24 cellular contexts compared by ENCODE assay signal in the genomic region with DNA sequence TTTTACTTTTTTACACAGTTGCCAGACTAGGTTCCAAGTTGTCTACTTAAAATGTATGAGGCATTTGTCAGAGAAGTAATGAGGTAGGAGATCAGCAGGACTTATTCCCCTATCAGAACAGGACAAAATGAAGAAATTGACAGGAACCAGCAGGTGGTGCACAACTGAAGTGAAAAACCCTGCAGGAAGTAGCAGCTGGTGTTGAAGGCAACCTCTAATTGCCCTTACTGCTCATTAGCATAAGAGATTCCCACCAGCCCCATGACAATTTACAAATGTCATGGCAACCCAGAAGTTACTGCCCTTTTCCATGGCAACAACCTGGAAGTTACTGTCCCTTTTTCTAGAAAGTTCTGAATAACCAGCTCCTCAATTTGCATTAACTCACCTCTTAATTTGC. TPM values are rescaled to one million over a fixed set of nuclear protein-coding genes. Genes with fewer than 3 reads are reported as not detected.
"Had no signal": no experiment of that assay in that cellular context is flagged by ENCODE, and none has a peak within 500 bp of the region (broad histone marks: within the 10 kb centered on the region; RNA-seq: fewer than 3 reads in every experiment).

No MANE protein-coding gene starts in this region.

- H3K4me1 ChIP-seq: SJSA1 had no signal

- ATAC-seq: activated T-helper 17 cell treated with anti-CD3 and anti-CD28 coated beads, Interleukin-2, amount 50 U/mL, for 72 hours; Panc1; SK-N-SH treated with all-trans-retinoic acid at 6 μM for 48 hours had no signal

- H3K4me3 Mint-ChIP-seq: activated CD4-positive, alpha-beta memory T cell treated with anti-CD3 and anti-CD28 coated beads for 36 hours; activated CD4-positive, alpha-beta T cell treated with anti-CD3 and anti-CD28 coated beads, Interleukin-2, amount 10 ng/mL, durations not matched to agents 7 days and 5 days; activated naive CD4-positive, alpha-beta T cell treated with anti-CD3 and anti-CD28 coated beads for 36 hours; activated naive CD8-positive, alpha-beta T cell; activated T-helper 17 cell treated with anti-CD3 and anti-CD28 coated beads, Interleukin-2, amount 50 U/mL, for 72 hours had no signal

- H3K27me3 Mint-ChIP-seq: activated CD4-positive, alpha-beta memory T cell treated with anti-CD3 and anti-CD28 coated beads for 36 hours; activated CD4-positive, alpha-beta T cell treated with anti-CD3 and anti-CD28 coated beads, Interleukin-2, amount 10 ng/mL, durations not matched to agents 7 days and 5 days; activated naive CD8-positive, alpha-beta T cell had no signal

- H3K9ac ChIP-seq: KMS-11 had no signal

- H3K27ac Mint-ChIP-seq: activated CD4-positive, alpha-beta memory T cell treated with anti-CD3 and anti-CD28 coated beads for 36 hours; activated CD4-positive, alpha-beta T cell treated with anti-CD3 and anti-CD28 coated beads, Interleukin-2, amount 10 ng/mL, durations not matched to agents 7 days and 5 days; activated naive CD4-positive, alpha-beta T cell treated with anti-CD3 and anti-CD28 coated beads for 36 hours; activated naive CD8-positive, alpha-beta T cell; activated T-helper 17 cell treated with anti-CD3 and anti-CD28 coated beads, Interleukin-2, amount 50 U/mL, for 72 hours had no signal

- H3K27me3 ChIP-seq: brain microvascular endothelial cell, cardiac muscle cell, SJSA1 had no signal

- H3K27ac ChIP-seq: brain microvascular endothelial cell, cardiac muscle cell, KMS-11, SJSA1 had no signal

- H3K36me3 ChIP-seq: brain microvascular endothelial cell, cardiac muscle cell, SJSA1 had no signal

- H3K4me1 Mint-ChIP-seq: activated CD4-positive, alpha-beta T cell treated with anti-CD3 and anti-CD28 coated beads, Interleukin-2, amount 10 ng/mL, durations not matched to agents 7 days and 5 days; activated T-helper 17 cell treated with anti-CD3 and anti-CD28 coated beads, Interleukin-2, amount 50 U/mL, for 72 hours had no signal

- DNase-seq: activated CD4-positive, alpha-beta memory T cell treated with anti-CD3 and anti-CD28 coated beads for 36 hours; activated CD4-positive, alpha-beta T cell treated with anti-CD3 and anti-CD28 coated beads, Interleukin-2, amount 10 ng/mL, durations not matched to agents 7 days and 5 days; activated CD4-positive, CD25-positive, alpha-beta regulatory T cell; activated CD8-positive, alpha-beta memory T cell treated with anti-CD3 and anti-CD28 coated beads for 24 hours; activated gamma-delta T cell; activated naive CD4-positive, alpha-beta T cell treated with anti-CD3 and anti-CD28 coated beads for 36 hours; activated T-cell treated with anti-CD3 and anti-CD28 coated beads, Interleukin-2, amount 50 U/mL, for 48 hours; brain microvascular endothelial cell; NCI-H1105 treated with DMSO at 0.1 percent for 48 hours; NCI-H1436 treated with DMSO at 0.1 percent for 48 hours; NCI-H187; NCI-H226; NCI-H82; OCI-M1; SHP77; SW 1271 had no signal

- H3K4me3 ChIP-seq: cardiac muscle cell, SJSA1 had no signal

RNA-seq across cellular contexts. Expression of a gene that starts 5.4 kb away (rescaled TPM):
- total RNA-seq: activated CD4-positive, alpha-beta memory T cell treated with anti-CD3 and anti-CD28 coated beads for 36 hours; activated CD4-positive, alpha-beta T cell treated with anti-CD3 and anti-CD28 coated beads, Interleukin-2, amount 10 ng/mL, durations not matched to agents 7 days and 5 days; activated naive CD4-positive, alpha-beta T cell treated with anti-CD3 and anti-CD28 coated beads for 36 hours; activated T-helper 17 cell treated with anti-CD3 and anti-CD28 coated beads, Interleukin-2, amount 50 U/mL, for 72 hours; T-helper 1 cell treated with Interleukin-12 subunit alpha and Interleukin-12 subunit beta and Interleukin-4 antibody, amounts not matched to agents 30 ng/mL and 1 ng/mL, for 36 hours had no signal

RNA-seq across cellular contexts. Expression of a gene that starts 27.4 kb away (rescaled TPM):
- total RNA-seq: activated CD4-positive, alpha-beta memory T cell treated with anti-CD3 and anti-CD28 coated beads for 36 hours; activated CD4-positive, alpha-beta T cell treated with anti-CD3 and anti-CD28 coated beads, Interleukin-2, amount 10 ng/mL, durations not matched to agents 7 days and 5 days; activated naive CD4-positive, alpha-beta T cell treated with anti-CD3 and anti-CD28 coated beads for 36 hours; activated T-helper 17 cell treated with anti-CD3 and anti-CD28 coated beads, Interleukin-2, amount 50 U/mL, for 72 hours; T-helper 1 cell treated with Interleukin-12 subunit alpha and Interleukin-12 subunit beta and Interleukin-4 antibody, amounts not matched to agents 30 ng/mL and 1 ng/mL, for 36 hours had no signal

RNA-seq across cellular contexts. Expression of a gene that starts 36.9 kb away (rescaled TPM):
- total RNA-seq: activated CD4-positive, alpha-beta memory T cell treated with anti-CD3 and anti-CD28 coated beads for 36 hours; activated CD4-positive, alpha-beta T cell treated with anti-CD3 and anti-CD28 coated beads, Interleukin-2, amount 10 ng/mL, durations not matched to agents 7 days and 5 days; activated naive CD4-positive, alpha-beta T cell treated with anti-CD3 and anti-CD28 coated beads for 36 hours; T-helper 1 cell treated with Interleukin-12 subunit alpha and Interleukin-12 subunit beta and Interleukin-4 antibody, amounts not matched to agents 30 ng/mL and 1 ng/mL, for 36 hours had no signal

RNA-seq across cellular contexts. Expression of a gene that starts 42.1 kb away (rescaled TPM):
- total RNA-seq: activated CD4-positive, alpha-beta memory T cell treated with anti-CD3 and anti-CD28 coated beads for 36 hours; activated CD4-positive, alpha-beta T cell treated with anti-CD3 and anti-CD28 coated beads, Interleukin-2, amount 10 ng/mL, durations not matched to agents 7 days and 5 days; activated naive CD4-positive, alpha-beta T cell treated with anti-CD3 and anti-CD28 coated beads for 36 hours; activated T-helper 17 cell treated with anti-CD3 and anti-CD28 coated beads, Interleukin-2, amount 50 U/mL, for 72 hours; T-helper 1 cell treated with Interleukin-12 subunit alpha and Interleukin-12 subunit beta and Interleukin-4 antibody, amounts not matched to agents 30 ng/mL and 1 ng/mL, for 36 hours had no signal

RNA-seq across cellular contexts. Expression of a gene that starts 51.1 kb away (rescaled TPM):
- total RNA-seq: activated CD4-positive, alpha-beta memory T cell treated with anti-CD3 and anti-CD28 coated beads for 36 hours; activated CD4-positive, alpha-beta T cell treated with anti-CD3 and anti-CD28 coated beads, Interleukin-2, amount 10 ng/mL, durations not matched to agents 7 days and 5 days; activated naive CD4-positive, alpha-beta T cell treated with anti-CD3 and anti-CD28 coated beads for 36 hours; activated T-helper 17 cell treated with anti-CD3 and anti-CD28 coated beads, Interleukin-2, amount 50 U/mL, for 72 hours; T-helper 1 cell treated with Interleukin-12 subunit alpha and Interleukin-12 subunit beta and Interleukin-4 antibody, amounts not matched to agents 30 ng/mL and 1 ng/mL, for 36 hours had no signal
